In genomic region chr20:14214046-14214445, GRCh38 we compare ENCODE assay signal across 19 cellular contexts.
"Had no signal": no experiment of that assay in that cellular context is flagged by ENCODE, and none has a peak within 500 bp of the region (broad histone marks: within the 10 kb centered on the region; RNA-seq: fewer than 3 reads in every experiment).

No MANE protein-coding gene starts in this region.

- H3K27me3 ChIP-seq: adrenal gland, colonic mucosa, tibial nerve, uterus had no signal

- H3K4me3 ChIP-seq: adrenal gland, colonic mucosa, left ventricle myocardium inferior, tibial nerve, uterus had no signal

- H3K9me3 ChIP-seq: adrenal gland, colonic mucosa, left ventricle myocardium inferior, tibial nerve, uterus had no signal

- DNase-seq: activated B cell treated with CpG ODN at 0.5 μM for 24 hours; activated CD4-positive, alpha-beta T cell treated with anti-CD3 and anti-CD28 coated beads for 48 hours; activated CD8-positive, alpha-beta T cell treated with anti-CD3 and anti-CD28 coated beads for 36 hours; activated effector memory CD4-positive, alpha-beta T cell treated with anti-CD3 and anti-CD28 coated beads, Interleukin-2, amount 50 U/mL, for 16 hours; activated T-cell treated with anti-CD3 and anti-CD28 coated beads, Interleukin-2, amount 50 U/mL, for 48 hours; adrenal gland; central memory CD4-positive, alpha-beta T cell; colonic mucosa; kidney; left ventricle myocardium inferior; mesendoderm; retina; stimulated activated CD4-positive, alpha-beta T cell treated with anti-CD3 and anti-CD28 coated beads, Interleukin-4, amount 100 ng/mL, for 24 hours; stimulated activated naive CD4-positive, alpha-beta T cell treated with Interleukin-2 at 50 U/mL for 16 hours; substantia nigra; T-helper 17 cell; uterus had no signal

- ATAC-seq: activated CD8-positive, alpha-beta T cell treated with anti-CD3 and anti-CD28 coated beads for 36 hours; natural killer cell treated with Interleukin-12 subunit alpha and Interleukin-12 subunit beta and Interleukin-15 and Interleukin-18, amount 100 ng/mL, for 72 hours; T-helper 17 cell had no signal

- H3K4me1 ChIP-seq: adrenal gland, colonic mucosa, left ventricle myocardium inferior, tibial nerve, uterus had no signal

- H3K27ac ChIP-seq: adrenal gland, colonic mucosa, left ventricle myocardium inferior, tibial nerve, uterus had no signal

- H3K36me3 ChIP-seq: adrenal gland, colonic mucosa, left ventricle myocardium inferior, tibial nerve, uterus had no signal
